Comparison of ENCODE assay signal across 1 cellular context in genomic region chr5:135993894-135994514, GRCh38.
TF ChIP-seq lines count a peak whose summit lies in the region.

No MANE protein-coding gene starts in this region.

TF ChIP-seq in SK-N-SH, 30 proteins besides CTCF, POLR2A, EP300 and RAD21 (continued from another document):
- TF ChIP-seq POLR2AphosphoS5 (IDR thresholded peaks at IDR 0.05; ENCODE audit: low read depth, low read length) (peak; percentile 98), USF1 (IDR thresholded peaks at IDR 0.05; ENCODE audit: borderline replicate concordance, low read depth) (peak; percentile 39; the same call in 1 of the 2 replicates), GATA2 (CRISPR knock-in tag; IDR thresholded peaks at IDR 0.05) (peak; percentile 84), RCOR1 (IDR thresholded peaks at IDR 0.05; ENCODE audit: low read length) (peak; percentile 100), MAX (IDR thresholded peaks at IDR 0.05; ENCODE audit: low read depth) (peak; percentile 73), TAF1 (IDR thresholded peaks at IDR 0.05; ENCODE audit: borderline replicate concordance, low read depth, low read length) (no peak)
- TF ChIP-seq, protein P1, sequence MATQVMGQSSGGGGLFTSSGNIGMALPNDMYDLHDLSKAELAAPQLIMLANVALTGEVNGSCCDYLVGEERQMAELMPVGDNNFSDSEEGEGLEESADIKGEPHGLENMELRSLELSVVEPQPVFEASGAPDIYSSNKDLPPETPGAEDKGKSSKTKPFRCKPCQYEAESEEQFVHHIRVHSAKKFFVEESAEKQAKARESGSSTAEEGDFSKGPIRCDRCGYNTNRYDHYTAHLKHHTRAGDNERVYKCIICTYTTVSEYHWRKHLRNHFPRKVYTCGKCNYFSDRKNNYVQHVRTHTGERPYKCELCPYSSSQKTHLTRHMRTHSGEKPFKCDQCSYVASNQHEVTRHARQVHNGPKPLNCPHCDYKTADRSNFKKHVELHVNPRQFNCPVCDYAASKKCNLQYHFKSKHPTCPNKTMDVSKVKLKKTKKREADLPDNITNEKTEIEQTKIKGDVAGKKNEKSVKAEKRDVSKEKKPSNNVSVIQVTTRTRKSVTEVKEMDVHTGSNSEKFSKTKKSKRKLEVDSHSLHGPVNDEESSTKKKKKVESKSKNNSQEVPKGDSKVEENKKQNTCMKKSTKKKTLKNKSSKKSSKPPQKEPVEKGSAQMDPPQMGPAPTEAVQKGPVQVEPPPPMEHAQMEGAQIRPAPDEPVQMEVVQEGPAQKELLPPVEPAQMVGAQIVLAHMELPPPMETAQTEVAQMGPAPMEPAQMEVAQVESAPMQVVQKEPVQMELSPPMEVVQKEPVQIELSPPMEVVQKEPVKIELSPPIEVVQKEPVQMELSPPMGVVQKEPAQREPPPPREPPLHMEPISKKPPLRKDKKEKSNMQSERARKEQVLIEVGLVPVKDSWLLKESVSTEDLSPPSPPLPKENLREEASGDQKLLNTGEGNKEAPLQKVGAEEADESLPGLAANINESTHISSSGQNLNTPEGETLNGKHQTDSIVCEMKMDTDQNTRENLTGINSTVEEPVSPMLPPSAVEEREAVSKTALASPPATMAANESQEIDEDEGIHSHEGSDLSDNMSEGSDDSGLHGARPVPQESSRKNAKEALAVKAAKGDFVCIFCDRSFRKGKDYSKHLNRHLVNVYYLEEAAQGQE (IDR thresholded peaks at IDR 0.05; ENCODE audit: low read depth, low read length): no peak; the same call in 1 of the 2 replicates
